In genomic region chr1:159205225-159205624, GRCh38 we compare ENCODE assay signal across 32 cellular contexts. TPM values are rescaled to one million over a fixed set of nuclear protein-coding genes. Genes with fewer than 3 reads are reported as not detected.
DNase-seq lines count a peak whose midpoint lies in the region; ATAC-seq, FAIRE-seq and TF ChIP-seq lines count a peak whose summit lies in the region.
"Had no signal": no experiment of that assay in that cellular context is flagged by ENCODE, and none has a peak within 500 bp of the region (broad histone marks: within the 10 kb centered on the region; RNA-seq: fewer than 3 reads in every experiment).

No MANE protein-coding gene starts in this region.

- no peak for TF ChIP-seq EP300 in sigmoid colon (IDR thresholded peaks at IDR 0.05)

- no peaks in the 10 kb centered on the region for H3K79me2 ChIP-seq in GM23338 (replicated peaks; ENCODE audit: insufficient read depth)
- no peaks in the 10 kb centered on the region for H3K79me2 ChIP-seq in smooth muscle cell (ENCODE audit: low read depth)
- H3K79me2 ChIP-seq: hepatocyte had no signal

- H3F3A ChIP-seq in GM23338 (replicated peaks; ENCODE audit: low read depth) (no peaks in the 10 kb centered on the region), smooth muscle cell (ENCODE audit: low read depth) (no peaks in the 10 kb centered on the region)

- H3K9me3 Mint-ChIP-seq in GM23338: no peaks in the 10 kb centered on the region
- no peaks in the 10 kb centered on the region for H3K9me3 Mint-ChIP-seq in WTC11
- H3K9me3 Mint-ChIP-seq in glutamatergic neuron (ENCODE audit: unreplicated experiment): peaks cover 17% of the 10 kb centered on the region
- H3K9me3 Mint-ChIP-seq: activated naive CD4-positive, alpha-beta T cell treated with anti-CD3 and anti-CD28 coated beads, Interleukin-2, amount 10 ng/mL, durations not matched to agents 7 days and 5 days; central memory CD8-positive, alpha-beta T cell; nephron progenitor cell; T-helper 1 cell treated with Interleukin-12 subunit alpha and Interleukin-12 subunit beta and Interleukin-4 antibody, amounts not matched to agents 30 μg/mL and 1 μg/mL, for 36 hours had no signal

- H3K36me3 ChIP-seq in GM23338 (ENCODE audit: insufficient read depth) (no peaks in the 10 kb centered on the region), sigmoid colon (no peaks in the 10 kb centered on the region), smooth muscle cell (ENCODE audit: low read depth) (no peaks in the 10 kb centered on the region)
- H3K36me3 ChIP-seq: left lung had no signal

- POLR2A ChIA-PET in WTC11 (lab: Charles Lee): interaction anchor here (1.0 to 2.3 kb wide), 2 partner anchors 17 to 34 kb away, joined by 3 to 9 read pairs; partner anchors contain the start of gene CADM3

- DNase-seq in GM23338 (ENCODE audit: low spot score) (peak; percentile 61), WTC11 (ENCODE audit: low spot score) (peak; percentile 39), glutamatergic neuron (no peak), sigmoid colon (no peak), frontal cortex (ENCODE audit: low spot score in 2 of 2) (no peak), NCI-H187 (lab: John Stamatoyannopoulos, UW) (no peak), nucleus accumbens (lab: John Stamatoyannopoulos, UW) (no peak), smooth muscle cell (lab: John Stamatoyannopoulos, UW; ENCODE audit: unreplicated experiment) (no peak)
- DNase-seq: ACHN; activated CD4-positive, alpha-beta T cell treated with anti-CD3 and anti-CD28 coated beads for 48 hours; activated CD8-positive, alpha-beta memory T cell treated with anti-CD3 and anti-CD28 coated beads, Interleukin-2, amount 10 ng/mL, durations not matched to agents 7 days and 5 days; activated naive CD4-positive, alpha-beta T cell treated with anti-CD3 and anti-CD28 coated beads, Interleukin-2, amount 10 ng/mL, durations not matched to agents 7 days and 5 days; aorta; dorsolateral prefrontal cortex; GM23248; left lung; NCI-H1694; NCI-H524 treated with DMSO at 0.1 percent for 48 hours; nephron progenitor cell; substantia nigra had no signal

- H2AFZ ChIP-seq in GM23338 (0 out of 2 replicates have a peak overlapping the region, but pooled peaks have one; percentile 90), smooth muscle cell (ENCODE audit: low read depth) (no peak overlapping the region)
- H2AFZ ChIP-seq: GM23248, hepatocyte had no signal

- no peaks in the 10 kb centered on the region for H3K9me3 ChIP-seq in sigmoid colon
- H3K9me3 ChIP-seq in smooth muscle cell (replicated peaks; ENCODE audit: low read depth): no peaks in the 10 kb centered on the region
- H3K9me3 ChIP-seq: left lung had no signal

- CTCF ChIA-PET in WTC11 (lab: Charles Lee): interaction anchor here (0.7 to 8.1 kb wide), 10 partner anchors 8 to 84 kb away, joined by 3 to 200 read pairs (median 6); no protein-coding TSS in a partner anchor

- ATAC-seq in GM23338 (peak; percentile 64), WTC11 (peak; percentile 63)
- ATAC-seq: activated CD8-positive, alpha-beta memory T cell treated with anti-CD3 and anti-CD28 coated beads, Interleukin-2, amount 10 ng/mL, durations not matched to agents 7 days and 5 days; HepG2; left lung; sciatic nerve had no signal

- H3K9me2 ChIP-seq in GM23338 (ENCODE audit: insufficient read depth): no peaks in the 10 kb centered on the region

- H3K4me3 Mint-ChIP-seq in GM23338 (no peak overlapping the region; the same call in 2 of the 3 replicates), WTC11 (no peak overlapping the region), glutamatergic neuron (ENCODE audit: unreplicated experiment) (no peak overlapping the region)
- H3K4me3 Mint-ChIP-seq: activated CD8-positive, alpha-beta memory T cell treated with anti-CD3 and anti-CD28 coated beads, Interleukin-2, amount 10 ng/mL, durations not matched to agents 7 days and 5 days; activated naive CD4-positive, alpha-beta T cell treated with anti-CD3 and anti-CD28 coated beads, Interleukin-2, amount 10 ng/mL, durations not matched to agents 7 days and 5 days; central memory CD8-positive, alpha-beta T cell; nephron progenitor cell; T-helper 1 cell treated with Interleukin-12 subunit alpha and Interleukin-12 subunit beta and Interleukin-4 antibody, amounts not matched to agents 30 μg/mL and 1 μg/mL, for 36 hours had no signal

- TF ChIP-seq CTCF in GM23338 (conservative IDR thresholded peaks at IDR 0.05; ENCODE audit: low read depth in 2 of 2) (peak; percentile 45 to 47), WTC11 (IDR thresholded peaks at IDR 0.05) (no peak), glutamatergic neuron (IDR thresholded peaks at IDR 0.05; ENCODE audit: partially characterized antibody, unreplicated experiment) (no peak), sigmoid colon (IDR thresholded peaks at IDR 0.05) (no peak), smooth muscle cell (IDR thresholded peaks at IDR 0.05; ENCODE audit: borderline replicate concordance, insufficient read depth, poor library complexity, severe bottlenecking) (no peak)

- intact Hi-C loops in sigmoid colon (cut with DNase I): no loop called here

- no peak for TF ChIP-seq POLR2A in sigmoid colon (IDR thresholded peaks at IDR 0.05)

- H3K4me3 ChIP-seq in GM23338 (no peak overlapping the region), sigmoid colon (peak overlapping the region in 3 of 4 donors; percentile 9 to 21 (median 15)), smooth muscle cell (no peak overlapping the region)
- H3K4me3 ChIP-seq: dorsolateral prefrontal cortex, GM23248, hepatocyte, SK-N-MC had no signal

- H3K27ac Mint-ChIP-seq in GM23338 (no peak overlapping the region), WTC11 (no peak overlapping the region), glutamatergic neuron (ENCODE audit: unreplicated experiment) (peak overlapping the region; percentile 49)
- H3K27ac Mint-ChIP-seq: activated CD8-positive, alpha-beta memory T cell treated with anti-CD3 and anti-CD28 coated beads, Interleukin-2, amount 10 ng/mL, durations not matched to agents 7 days and 5 days; activated naive CD4-positive, alpha-beta T cell treated with anti-CD3 and anti-CD28 coated beads, Interleukin-2, amount 10 ng/mL, durations not matched to agents 7 days and 5 days; nephron progenitor cell; T-helper 1 cell treated with Interleukin-12 subunit alpha and Interleukin-12 subunit beta and Interleukin-4 antibody, amounts not matched to agents 30 μg/mL and 1 μg/mL, for 36 hours had no signal

- H3K27me3 ChIP-seq in GM23338 (ENCODE audit: insufficient read depth): no peaks in the 10 kb centered on the region
- H3K27me3 ChIP-seq in sigmoid colon: peaks cover 0 to 34% (median 6%) of the 10 kb centered on the region in 3 donors
- H3K27me3 ChIP-seq in smooth muscle cell (ENCODE audit: low read depth): peaks cover 20% of the 10 kb centered on the region

- no peak overlapping the region for H3K9ac ChIP-seq in smooth muscle cell (ENCODE audit: low read depth)
- H3K9ac ChIP-seq: GM23248 had no signal

- H3K4me1 ChIP-seq in GM23338 (ENCODE audit: insufficient read depth) (peaks cover 11% of the 10 kb centered on the region), sigmoid colon (peaks cover 0 to 16% (median 4%) of the 10 kb centered on the region in 4 donors), smooth muscle cell (ENCODE audit: low read depth) (peaks cover 10% of the 10 kb centered on the region)

- H4K20me1 ChIP-seq in GM23338 (replicated peaks; ENCODE audit: insufficient read depth): no peaks in the 10 kb centered on the region
- H4K20me1 ChIP-seq in smooth muscle cell (ENCODE audit: low read depth): no peaks in the 10 kb centered on the region

- no peak for FAIRE-seq in frontal cortex (lab: Jason Lieb, UNC)
- FAIRE-seq: GM18507, HepG2, urothelium cell line had no signal

- H3K4me2 ChIP-seq in GM23338 (no peak overlapping the region), smooth muscle cell (no peak overlapping the region)
- H3K4me2 ChIP-seq: hepatocyte had no signal

- peaks cover 51% of the 10 kb centered on the region for H3K4me1 Mint-ChIP-seq in GM23338
- H3K4me1 Mint-ChIP-seq in WTC11: peaks cover 42% of the 10 kb centered on the region
- H3K4me1 Mint-ChIP-seq in glutamatergic neuron (ENCODE audit: low read depth, unreplicated experiment): peaks cover 44% of the 10 kb centered on the region
- H3K4me1 Mint-ChIP-seq: activated naive CD4-positive, alpha-beta T cell treated with anti-CD3 and anti-CD28 coated beads, Interleukin-2, amount 10 ng/mL, durations not matched to agents 7 days and 5 days; central memory CD8-positive, alpha-beta T cell had no signal

- H3K27me3 Mint-ChIP-seq in GM23338 (ENCODE audit: insufficient read depth, low read depth, poor library complexity) (peaks cover 12% of the 10 kb centered on the region), WTC11 (ENCODE audit: low read depth) (peaks cover 6% of the 10 kb centered on the region), glutamatergic neuron (ENCODE audit: unreplicated experiment) (peaks cover 20% of the 10 kb centered on the region)

- 69 to 76% methylated on average over 6 of the region's 6 CpGs for WGBS in sigmoid colon, 2 donors
- 63% methylated on average over 6 of the region's 6 CpGs for WGBS in smooth muscle cell (ENCODE audit: low lambda C conversion rate)

- H3K36me3 Mint-ChIP-seq in GM23338 (ENCODE audit: low read depth): no peaks in the 10 kb centered on the region; the same call in 2 of the 3 replicates
- H3K36me3 Mint-ChIP-seq in WTC11: no peaks in the 10 kb centered on the region
- peaks cover 4% of the 10 kb centered on the region for H3K36me3 Mint-ChIP-seq in glutamatergic neuron (ENCODE audit: unreplicated experiment)
- H3K36me3 Mint-ChIP-seq: activated CD8-positive, alpha-beta memory T cell treated with anti-CD3 and anti-CD28 coated beads, Interleukin-2, amount 10 ng/mL, durations not matched to agents 7 days and 5 days; activated naive CD4-positive, alpha-beta T cell treated with anti-CD3 and anti-CD28 coated beads, Interleukin-2, amount 10 ng/mL, durations not matched to agents 7 days and 5 days had no signal

- H3K27ac ChIP-seq in GM23338 (ENCODE audit: low read depth) (no peak overlapping the region), sigmoid colon (peak overlapping the region in 1 of 4 donors; percentile 0), smooth muscle cell (ENCODE audit: low read depth) (no peak overlapping the region)
- H3K27ac ChIP-seq: GM23248, hepatocyte, left lung, SK-N-MC had no signal

RNA-seq across cellular contexts. Expression of gene ACKR1, which starts 0.6 kb away (rescaled TPM):
- not detected in 2 replicates for total RNA-seq in GM23338 (2014; rRNA removed; shearing (Covaris generic))
- polyA plus RNA-seq in GM23338 (2016; fragmentation: Nextera tagmentation; extraction: Ambion mirVana) (0.29 TPM in 1 of 2 replicates, not detected in the other), sigmoid colon (10 to 100 TPM in 1 of 3 donors, 1 to 10 TPM in 2; 3.2 to 38.8 (median 9.0) TPM), smooth muscle cell (0.25 TPM in 1 of 2 replicates, not detected in the other)
- total RNA-seq in WTC11 (2021) (0.18 to 0.63 TPM (median 0.34 TPM) in 3 replicates), glutamatergic neuron (ENCODE audit: unreplicated experiment) (13.5 TPM), sigmoid colon (10 to 100 TPM; 22.4 to 74.9 (median 34.1) TPM), frontal cortex (0.41 TPM), smooth muscle cell (0.04 TPM in 1 of 2 replicates, not detected in the other)
- total RNA-seq: activated CD8-positive, alpha-beta memory T cell treated with anti-CD3 and anti-CD28 coated beads, Interleukin-2, amount 10 ng/mL, durations not matched to agents 7 days and 5 days; fibroblast of villous mesenchyme; G401; GM23248; hepatocyte; HepG2; LHCN-M2 had no signal
- polyA plus RNA-seq: BJ, GM23248, hepatocyte, HepG2 had no signal

RNA-seq across cellular contexts. Expression of gene CADM3, which starts 33.8 kb away (rescaled TPM):
- 2.9 and 4.4 TPM in 2 replicates for total RNA-seq in GM23338 (2014; rRNA removed; shearing (Covaris generic))
- polyA plus RNA-seq in GM23338 (2016; fragmentation: Nextera tagmentation; extraction: Ambion mirVana) (1.5 and 2.0 TPM in 2 replicates), sigmoid colon (10 to 100 TPM in 1 of 3 donors, 1 to 10 TPM in 1, under 1 TPM in 1; 0.46 to 11.5 (median 7.2) TPM), smooth muscle cell (0.74 and 1.2 TPM in 2 replicates)
- total RNA-seq in WTC11 (2021) (5.1 to 5.5 TPM (median 5.3 TPM) in 3 replicates), glutamatergic neuron (ENCODE audit: unreplicated experiment) (165 TPM), sigmoid colon (10 to 100 TPM in 3 of 4 donors, 1 to 10 TPM in 1; 8.7 to 21.0 (median 13.1) TPM), frontal cortex (115 TPM), smooth muscle cell (0.54 and 0.90 TPM in 2 replicates)
- total RNA-seq: activated CD8-positive, alpha-beta memory T cell treated with anti-CD3 and anti-CD28 coated beads, Interleukin-2, amount 10 ng/mL, durations not matched to agents 7 days and 5 days; fibroblast of villous mesenchyme; G401; GM23248; HepG2 had no signal
- polyA plus RNA-seq: GM23248, HepG2 had no signal

Comparison
In these comparisons a context has a peak if more than half of its experiments do, and no peak if none do; other contexts are left out.
1. DNase-seq: peak in GM23338 (single experiment) and WTC11 (single experiment); none in glutamatergic neuron (single experiment), sigmoid colon (single experiment), frontal cortex (0 of 2), NCI-H187 (0 of 2), nucleus accumbens (0 of 56) and smooth muscle cell (single experiment).
2. H3K4me3 ChIP-seq: peak in sigmoid colon (3 of 4); none in GM23338 (single experiment) and smooth muscle cell (single experiment).
3. CTCF ChIP-seq: peak in GM23338 (2 of 2); none in WTC11 (single experiment), glutamatergic neuron (single experiment), sigmoid colon (0 of 4) and smooth muscle cell (single experiment).